Comparison of ENCODE assay signal across 8 cellular contexts in the genomic region with DNA sequence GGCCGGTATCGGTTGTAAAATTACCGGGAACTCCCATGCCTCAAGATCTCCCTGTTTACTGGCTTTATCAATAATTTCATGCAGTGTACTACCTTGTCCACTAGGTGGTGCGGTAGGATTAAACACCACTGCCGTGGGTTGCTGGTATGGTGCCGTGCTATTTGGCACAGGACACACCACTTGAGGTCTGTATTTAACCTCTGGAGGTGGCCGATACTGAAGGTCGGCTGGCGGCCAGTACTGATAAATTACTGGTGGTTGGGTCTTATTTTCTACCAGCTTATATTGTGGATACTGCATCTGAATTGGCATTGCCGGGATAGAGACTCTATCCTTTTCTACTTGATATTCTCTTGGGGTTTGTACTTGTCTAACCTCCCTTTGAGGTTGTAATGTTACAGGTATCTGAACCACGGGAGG. TPM values are rescaled to one million over a fixed set of nuclear protein-coding genes. Genes with fewer than 3 reads are reported as not detected.
DNase-seq lines count a peak whose midpoint lies in the region; ATAC-seq, FAIRE-seq and TF ChIP-seq lines count a peak whose summit lies in the region.

No MANE protein-coding gene starts in this region.

- peaks cover 3% of the 10 kb centered on the region for H3K27me3 Mint-ChIP-seq in activated naive CD4-positive, alpha-beta T cell treated with anti-CD3 and anti-CD28 coated beads, Interleukin-2, amount 10 ng/mL, durations not matched to agents 7 days and 5 days
- peaks cover 3% of the 10 kb centered on the region for H3K27me3 Mint-ChIP-seq in glutamatergic neuron (ENCODE audit: unreplicated experiment)

- ATAC-seq in GM21619 (IDR thresholded peaks at IDR 0.05; ENCODE audit: unreplicated experiment) = peak; percentile 60

- H3K4me1 Mint-ChIP-seq in activated naive CD4-positive, alpha-beta T cell treated with anti-CD3 and anti-CD28 coated beads, Interleukin-2, amount 10 ng/mL, durations not matched to agents 7 days and 5 days = peaks cover 17% of the 10 kb centered on the region
- H3K4me1 Mint-ChIP-seq in glutamatergic neuron (ENCODE audit: low read depth, unreplicated experiment) = peaks cover 13% of the 10 kb centered on the region

- no peak overlapping the region for H3K9ac ChIP-seq in SK-N-MC (ENCODE audit: insufficient read length)

- H3K36me3 ChIP-seq in SK-N-MC (ENCODE audit: insufficient read depth, low read length) = no peaks in the 10 kb centered on the region

- TF ChIP-seq CTCF in glutamatergic neuron (IDR thresholded peaks at IDR 0.05; ENCODE audit: partially characterized antibody, unreplicated experiment) = peak; percentile 87

- no peaks in the 10 kb centered on the region for H3K36me3 Mint-ChIP-seq in activated naive CD4-positive, alpha-beta T cell treated with anti-CD3 and anti-CD28 coated beads, Interleukin-2, amount 10 ng/mL, durations not matched to agents 7 days and 5 days
- no peaks in the 10 kb centered on the region for H3K36me3 Mint-ChIP-seq in glutamatergic neuron (ENCODE audit: unreplicated experiment)

- no peak for FAIRE-seq in urothelium cell line (lab: Jason Lieb, UNC)

- no peak overlapping the region for H3K27ac Mint-ChIP-seq in activated naive CD4-positive, alpha-beta T cell treated with anti-CD3 and anti-CD28 coated beads, Interleukin-2, amount 10 ng/mL, durations not matched to agents 7 days and 5 days
- H3K27ac Mint-ChIP-seq in glutamatergic neuron (ENCODE audit: unreplicated experiment) = peak overlapping the region; percentile 2

- H3K27ac ChIP-seq in SK-N-MC = no peak overlapping the region

- DNase-seq in CD1c-positive myeloid dendritic cell (ENCODE audit: extremely low spot score) (peak; percentile 91), NCI-H1105 (lab: John Stamatoyannopoulos, UW) (peak; percentile 86), SK-N-MC (ENCODE audit: low read depth, low spot score) (no peak), glutamatergic neuron (peak; percentile 56), pons (ENCODE audit: low spot score) (peak; percentile 93), urothelium cell line (ENCODE audit: low spot score) (peak; percentile 72)
- DNase-seq in activated naive CD4-positive, alpha-beta T cell treated with anti-CD3 and anti-CD28 coated beads, Interleukin-2, amount 10 ng/mL, durations not matched to agents 7 days and 5 days = peak; percentile 78

- no peak overlapping the region for H3K4me3 Mint-ChIP-seq in activated naive CD4-positive, alpha-beta T cell treated with anti-CD3 and anti-CD28 coated beads, Interleukin-2, amount 10 ng/mL, durations not matched to agents 7 days and 5 days
- H3K4me3 Mint-ChIP-seq in glutamatergic neuron (ENCODE audit: unreplicated experiment) = peak overlapping the region; percentile 43

- CTCF ChIA-PET in activated naive CD4-positive, alpha-beta T cell treated with anti-CD3 and anti-CD28 coated beads, Interleukin-2, amount 10 ng/mL, durations not matched to agents 7 days and 5 days (lab: Charles Lee) = interaction anchor here (0.6 to 4.3 kb wide), 13 partner anchors 8 to 605 kb away, joined by 3 to 28 read pairs (median 3); partner anchors contain the start of gene CNPY3

- H3K4me3 ChIP-seq in SK-N-MC = peak overlapping the region; percentile 66

- H3K9me3 ChIP-seq in SK-N-MC (ENCODE audit: low read depth, low read length) = no peaks in the 10 kb centered on the region

- H3K9me3 Mint-ChIP-seq in activated naive CD4-positive, alpha-beta T cell treated with anti-CD3 and anti-CD28 coated beads, Interleukin-2, amount 10 ng/mL, durations not matched to agents 7 days and 5 days = no peaks in the 10 kb centered on the region
- H3K9me3 Mint-ChIP-seq in glutamatergic neuron (ENCODE audit: unreplicated experiment) = peaks cover 2% of the 10 kb centered on the region

RNA-seq across cellular contexts. Expression of gene PTCRA, which starts 14.3 kb away (rescaled TPM):
- not detected for total RNA-seq in glutamatergic neuron (ENCODE audit: unreplicated experiment)

RNA-seq across cellular contexts. Expression of gene RPL7L1, which starts 22.1 kb away (rescaled TPM):
- total RNA-seq in glutamatergic neuron (ENCODE audit: unreplicated experiment) = 80.2 TPM

RNA-seq across cellular contexts. Expression of gene CNPY3, which starts 27.7 kb away (rescaled TPM):
- 36.8 TPM for total RNA-seq in glutamatergic neuron (ENCODE audit: unreplicated experiment)

RNA-seq across cellular contexts. Expression of gene GNMT, which starts 59.0 kb away (rescaled TPM):
- total RNA-seq in glutamatergic neuron (ENCODE audit: unreplicated experiment) = 0.54 TPM
